ENCODE assay signal across 1 cellular context in the genomic region with DNA sequence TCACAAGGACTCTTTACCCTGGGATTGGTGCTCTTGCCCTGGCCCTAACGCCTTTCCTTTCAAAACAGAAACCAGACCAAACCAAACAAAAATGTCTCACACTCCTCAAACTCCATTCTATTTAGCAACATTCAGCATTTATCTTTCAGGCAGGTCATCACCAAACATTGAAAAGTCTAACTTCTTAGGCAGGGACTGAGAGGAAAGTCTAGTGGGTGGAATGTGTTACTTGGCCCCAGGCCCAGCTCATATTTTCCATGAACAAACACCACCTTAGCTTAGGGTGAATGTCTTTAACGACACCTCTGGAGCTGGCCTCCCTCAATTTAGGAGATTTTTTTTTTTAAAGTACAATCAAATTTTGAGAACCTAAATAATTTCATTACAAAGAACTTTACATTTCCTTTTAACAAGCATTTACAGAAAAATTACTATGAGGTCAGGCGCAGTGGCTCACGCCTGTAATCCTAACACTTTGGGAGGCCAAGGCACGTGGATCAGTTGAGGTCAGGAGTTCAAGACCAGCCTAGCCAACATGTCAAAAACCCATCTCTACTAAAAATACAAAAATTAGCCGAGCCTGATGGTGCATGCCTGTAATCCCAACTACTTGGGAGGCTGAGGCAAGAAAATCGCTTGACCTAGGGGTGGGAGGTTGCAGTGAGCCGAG.
TF ChIP-seq lines count a peak whose summit lies in the region.

No MANE protein-coding gene starts in this region.

TF ChIP-seq in HepG2, 621 proteins besides CTCF, POLR2A, EP300 and RAD21 (continued from another document and continues in another):
- TF ChIP-seq, protein P1, sequence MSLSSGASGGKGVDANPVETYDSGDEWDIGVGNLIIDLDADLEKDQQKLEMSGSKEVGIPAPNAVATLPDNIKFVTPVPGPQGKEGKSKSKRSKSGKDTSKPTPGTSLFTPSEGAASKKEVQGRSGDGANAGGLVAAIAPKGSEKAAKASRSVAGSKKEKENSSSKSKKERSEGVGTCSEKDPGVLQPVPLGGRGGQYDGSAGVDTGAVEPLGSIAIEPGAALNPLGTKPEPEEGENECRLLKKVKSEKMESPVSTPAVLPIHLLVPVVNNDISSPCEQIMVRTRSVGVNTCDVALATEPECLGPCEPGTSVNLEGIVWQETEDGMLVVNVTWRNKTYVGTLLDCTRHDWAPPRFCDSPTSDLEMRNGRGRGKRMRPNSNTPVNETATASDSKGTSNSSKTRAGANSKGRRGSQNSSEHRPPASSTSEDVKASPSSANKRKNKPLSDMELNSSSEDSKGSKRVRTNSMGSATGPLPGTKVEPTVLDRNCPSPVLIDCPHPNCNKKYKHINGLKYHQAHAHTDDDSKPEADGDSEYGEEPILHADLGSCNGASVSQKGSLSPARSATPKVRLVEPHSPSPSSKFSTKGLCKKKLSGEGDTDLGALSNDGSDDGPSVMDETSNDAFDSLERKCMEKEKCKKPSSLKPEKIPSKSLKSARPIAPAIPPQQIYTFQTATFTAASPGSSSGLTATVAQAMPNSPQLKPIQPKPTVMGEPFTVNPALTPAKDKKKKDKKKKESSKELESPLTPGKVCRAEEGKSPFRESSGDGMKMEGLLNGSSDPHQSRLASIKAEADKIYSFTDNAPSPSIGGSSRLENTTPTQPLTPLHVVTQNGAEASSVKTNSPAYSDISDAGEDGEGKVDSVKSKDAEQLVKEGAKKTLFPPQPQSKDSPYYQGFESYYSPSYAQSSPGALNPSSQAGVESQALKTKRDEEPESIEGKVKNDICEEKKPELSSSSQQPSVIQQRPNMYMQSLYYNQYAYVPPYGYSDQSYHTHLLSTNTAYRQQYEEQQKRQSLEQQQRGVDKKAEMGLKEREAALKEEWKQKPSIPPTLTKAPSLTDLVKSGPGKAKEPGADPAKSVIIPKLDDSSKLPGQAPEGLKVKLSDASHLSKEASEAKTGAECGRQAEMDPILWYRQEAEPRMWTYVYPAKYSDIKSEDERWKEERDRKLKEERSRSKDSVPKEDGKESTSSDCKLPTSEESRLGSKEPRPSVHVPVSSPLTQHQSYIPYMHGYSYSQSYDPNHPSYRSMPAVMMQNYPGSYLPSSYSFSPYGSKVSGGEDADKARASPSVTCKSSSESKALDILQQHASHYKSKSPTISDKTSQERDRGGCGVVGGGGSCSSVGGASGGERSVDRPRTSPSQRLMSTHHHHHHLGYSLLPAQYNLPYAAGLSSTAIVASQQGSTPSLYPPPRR (CRISPR knock-in tag; IDR thresholded peaks at IDR 0.05; ENCODE audit: borderline replicate concordance): peak; percentile 40; the same call in 1 of the 2 replicates
- TF ChIP-seq XRCC5 (optimal IDR thresholded peaks at IDR 0.05; ENCODE audit: low read length) (peak; percentile 21), MIER3 (CRISPR knock-in tag; IDR thresholded peaks at IDR 0.05; ENCODE audit: borderline replicate concordance) (0 out of 2 replicates have a peak, but pooled peaks have one; percentile 43), FOXJ3 (CRISPR knock-in tag; IDR thresholded peaks at IDR 0.05; ENCODE audit: borderline replicate concordance) (peak; percentile 47; the same call in 1 of the 2 replicates), RXRB (CRISPR knock-in tag; IDR thresholded peaks at IDR 0.05; ENCODE audit: borderline replicate concordance) (peak; percentile 67), SALL1 (CRISPR knock-in tag; IDR thresholded peaks at IDR 0.05) (peak; percentile 77; the same call in 1 of the 2 replicates), ZFP90 (CRISPR knock-in tag; IDR thresholded peaks at IDR 0.05; ENCODE audit: borderline replicate concordance) (0 out of 2 replicates have a peak, but pooled peaks have one; percentile 38), JUNB (CRISPR knock-in tag; IDR thresholded peaks at IDR 0.05; ENCODE audit: borderline replicate concordance) (no peak), ZNF296 (CRISPR knock-in tag; conservative IDR thresholded peaks at IDR 0.05) (no peak), ZNF724P (CRISPR knock-in tag; IDR thresholded peaks at IDR 0.05; ENCODE audit: borderline replicate concordance) (no peak), CEBPB (IDR thresholded peaks at IDR 0.05; ENCODE audit: borderline replicate concordance, low read depth, low read length) (peak; percentile 55; the same call in 1 of the 2 replicates), HNF4A (CRISPR knock-in tag; IDR thresholded peaks at IDR 0.05) (peak; percentile 70), ZNF768 (CRISPR knock-in tag; IDR thresholded peaks at IDR 0.05) (no peak), NR2F1 (CRISPR knock-in tag; IDR thresholded peaks at IDR 0.05) (0 out of 4 replicates have a peak, but pooled peaks of 1 of the 2 experiments have one; percentile 21), ARNT2 (CRISPR knock-in tag; IDR thresholded peaks at IDR 0.05; ENCODE audit: low read depth) (no peak), NR2F2 (IDR thresholded peaks at IDR 0.05; ENCODE audit: borderline replicate concordance, low read depth) (peak; percentile 71), FOXP1 (IDR thresholded peaks at IDR 0.05) (no peak), FOXP1 (CRISPR knock-in tag; IDR thresholded peaks at IDR 0.05) (peak; percentile 43; the same call in 1 of the 2 replicates), RNF2 (conservative IDR thresholded peaks at IDR 0.05; ENCODE audit: low read depth) (0 out of 2 replicates have a peak, but pooled peaks have one; percentile 16), HDAC2 (CRISPR knock-in tag; IDR thresholded peaks at IDR 0.05) (peak; percentile 59), ZNF331 (CRISPR knock-in tag; IDR thresholded peaks at IDR 0.05) (0 out of 2 replicates have a peak, but pooled peaks have one; percentile 28), MAFK (conservative IDR thresholded peaks at IDR 0.05 in 1 of 2, IDR thresholded peaks at IDR 0.05 in 1 of 2; ENCODE audit: low read length in 2 of 2) (peak; percentile 75 to 93), IRX3 (CRISPR knock-in tag; IDR thresholded peaks at IDR 0.05; ENCODE audit: borderline replicate concordance, low read depth) (no peak), ZMYM3 (CRISPR knock-in tag; IDR thresholded peaks at IDR 0.05) (peak; percentile 37; the same call in 1 of the 2 replicates), NCOR1 (IDR thresholded peaks at IDR 0.05; ENCODE audit: borderline replicate concordance, low read length) (0 out of 2 replicates have a peak, but pooled peaks have one; percentile 30)
- TF ChIP-seq, protein P2, sequence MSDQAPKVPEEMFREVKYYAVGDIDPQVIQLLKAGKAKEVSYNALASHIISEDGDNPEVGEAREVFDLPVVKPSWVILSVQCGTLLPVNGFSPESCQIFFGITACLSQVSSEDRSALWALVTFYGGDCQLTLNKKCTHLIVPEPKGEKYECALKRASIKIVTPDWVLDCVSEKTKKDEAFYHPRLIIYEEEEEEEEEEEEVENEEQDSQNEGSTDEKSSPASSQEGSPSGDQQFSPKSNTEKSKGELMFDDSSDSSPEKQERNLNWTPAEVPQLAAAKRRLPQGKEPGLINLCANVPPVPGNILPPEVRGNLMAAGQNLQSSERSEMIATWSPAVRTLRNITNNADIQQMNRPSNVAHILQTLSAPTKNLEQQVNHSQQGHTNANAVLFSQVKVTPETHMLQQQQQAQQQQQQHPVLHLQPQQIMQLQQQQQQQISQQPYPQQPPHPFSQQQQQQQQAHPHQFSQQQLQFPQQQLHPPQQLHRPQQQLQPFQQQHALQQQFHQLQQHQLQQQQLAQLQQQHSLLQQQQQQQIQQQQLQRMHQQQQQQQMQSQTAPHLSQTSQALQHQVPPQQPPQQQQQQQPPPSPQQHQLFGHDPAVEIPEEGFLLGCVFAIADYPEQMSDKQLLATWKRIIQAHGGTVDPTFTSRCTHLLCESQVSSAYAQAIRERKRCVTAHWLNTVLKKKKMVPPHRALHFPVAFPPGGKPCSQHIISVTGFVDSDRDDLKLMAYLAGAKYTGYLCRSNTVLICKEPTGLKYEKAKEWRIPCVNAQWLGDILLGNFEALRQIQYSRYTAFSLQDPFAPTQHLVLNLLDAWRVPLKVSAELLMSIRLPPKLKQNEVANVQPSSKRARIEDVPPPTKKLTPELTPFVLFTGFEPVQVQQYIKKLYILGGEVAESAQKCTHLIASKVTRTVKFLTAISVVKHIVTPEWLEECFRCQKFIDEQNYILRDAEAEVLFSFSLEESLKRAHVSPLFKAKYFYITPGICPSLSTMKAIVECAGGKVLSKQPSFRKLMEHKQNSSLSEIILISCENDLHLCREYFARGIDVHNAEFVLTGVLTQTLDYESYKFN (CRISPR knock-in tag; conservative IDR thresholded peaks at IDR 0.05): peak; percentile 70; the same call in 1 of the 2 replicates
- TF ChIP-seq, protein P3, sequence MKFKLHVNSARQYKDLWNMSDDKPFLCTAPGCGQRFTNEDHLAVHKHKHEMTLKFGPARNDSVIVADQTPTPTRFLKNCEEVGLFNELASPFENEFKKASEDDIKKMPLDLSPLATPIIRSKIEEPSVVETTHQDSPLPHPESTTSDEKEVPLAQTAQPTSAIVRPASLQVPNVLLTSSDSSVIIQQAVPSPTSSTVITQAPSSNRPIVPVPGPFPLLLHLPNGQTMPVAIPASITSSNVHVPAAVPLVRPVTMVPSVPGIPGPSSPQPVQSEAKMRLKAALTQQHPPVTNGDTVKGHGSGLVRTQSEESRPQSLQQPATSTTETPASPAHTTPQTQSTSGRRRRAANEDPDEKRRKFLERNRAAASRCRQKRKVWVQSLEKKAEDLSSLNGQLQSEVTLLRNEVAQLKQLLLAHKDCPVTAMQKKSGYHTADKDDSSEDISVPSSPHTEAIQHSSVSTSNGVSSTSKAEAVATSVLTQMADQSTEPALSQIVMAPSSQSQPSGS (CRISPR knock-in tag; IDR thresholded peaks at IDR 0.05): peak; percentile 34; the same call in 1 of the 2 replicates
- TF ChIP-seq, protein P4, sequence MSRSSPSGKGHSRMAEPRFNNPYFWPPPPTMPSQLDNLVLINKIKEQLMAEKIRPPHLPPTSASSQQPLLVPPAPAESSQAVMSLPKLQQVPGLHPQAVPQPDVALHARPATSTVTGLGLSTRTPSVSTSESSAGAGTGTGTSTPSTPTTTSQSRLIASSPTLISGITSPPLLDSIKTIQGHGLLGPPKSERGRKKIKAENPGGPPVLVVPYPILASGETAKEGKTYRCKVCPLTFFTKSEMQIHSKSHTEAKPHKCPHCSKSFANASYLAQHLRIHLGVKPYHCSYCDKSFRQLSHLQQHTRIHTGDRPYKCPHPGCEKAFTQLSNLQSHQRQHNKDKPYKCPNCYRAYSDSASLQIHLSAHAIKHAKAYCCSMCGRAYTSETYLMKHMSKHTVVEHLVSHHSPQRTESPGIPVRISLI (CRISPR knock-in tag; IDR thresholded peaks at IDR 0.05; ENCODE audit: borderline replicate concordance): peak; percentile 62; the same call in 1 of the 2 replicates
- TF ChIP-seq, protein P5, sequence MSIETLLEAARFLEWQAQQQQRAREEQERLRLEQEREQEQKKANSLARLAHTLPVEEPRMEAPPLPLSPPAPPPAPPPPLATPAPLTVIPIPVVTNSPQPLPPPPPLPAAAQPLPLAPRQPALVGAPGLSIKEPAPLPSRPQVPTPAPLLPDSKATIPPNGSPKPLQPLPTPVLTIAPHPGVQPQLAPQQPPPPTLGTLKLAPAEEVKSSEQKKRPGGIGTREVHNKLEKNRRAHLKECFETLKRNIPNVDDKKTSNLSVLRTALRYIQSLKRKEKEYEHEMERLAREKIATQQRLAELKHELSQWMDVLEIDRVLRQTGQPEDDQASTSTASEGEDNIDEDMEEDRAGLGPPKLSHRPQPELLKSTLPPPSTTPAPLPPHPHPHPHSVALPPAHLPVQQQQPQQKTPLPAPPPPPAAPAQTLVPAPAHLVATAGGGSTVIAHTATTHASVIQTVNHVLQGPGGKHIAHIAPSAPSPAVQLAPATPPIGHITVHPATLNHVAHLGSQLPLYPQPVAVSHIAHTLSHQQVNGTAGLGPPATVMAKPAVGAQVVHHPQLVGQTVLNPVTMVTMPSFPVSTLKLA (IDR thresholded peaks at IDR 0.05): 0 out of 2 replicates have a peak, but pooled peaks have one; percentile 12
- TF ChIP-seq, protein P6, sequence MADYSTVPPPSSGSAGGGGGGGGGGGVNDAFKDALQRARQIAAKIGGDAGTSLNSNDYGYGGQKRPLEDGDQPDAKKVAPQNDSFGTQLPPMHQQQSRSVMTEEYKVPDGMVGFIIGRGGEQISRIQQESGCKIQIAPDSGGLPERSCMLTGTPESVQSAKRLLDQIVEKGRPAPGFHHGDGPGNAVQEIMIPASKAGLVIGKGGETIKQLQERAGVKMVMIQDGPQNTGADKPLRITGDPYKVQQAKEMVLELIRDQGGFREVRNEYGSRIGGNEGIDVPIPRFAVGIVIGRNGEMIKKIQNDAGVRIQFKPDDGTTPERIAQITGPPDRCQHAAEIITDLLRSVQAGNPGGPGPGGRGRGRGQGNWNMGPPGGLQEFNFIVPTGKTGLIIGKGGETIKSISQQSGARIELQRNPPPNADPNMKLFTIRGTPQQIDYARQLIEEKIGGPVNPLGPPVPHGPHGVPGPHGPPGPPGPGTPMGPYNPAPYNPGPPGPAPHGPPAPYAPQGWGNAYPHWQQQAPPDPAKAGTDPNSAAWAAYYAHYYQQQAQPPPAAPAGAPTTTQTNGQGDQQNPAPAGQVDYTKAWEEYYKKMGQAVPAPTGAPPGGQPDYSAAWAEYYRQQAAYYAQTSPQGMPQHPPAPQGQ (CRISPR knock-in tag; IDR thresholded peaks at IDR 0.05; ENCODE audit: borderline replicate concordance): no peak
- TF ChIP-seq, protein P7, sequence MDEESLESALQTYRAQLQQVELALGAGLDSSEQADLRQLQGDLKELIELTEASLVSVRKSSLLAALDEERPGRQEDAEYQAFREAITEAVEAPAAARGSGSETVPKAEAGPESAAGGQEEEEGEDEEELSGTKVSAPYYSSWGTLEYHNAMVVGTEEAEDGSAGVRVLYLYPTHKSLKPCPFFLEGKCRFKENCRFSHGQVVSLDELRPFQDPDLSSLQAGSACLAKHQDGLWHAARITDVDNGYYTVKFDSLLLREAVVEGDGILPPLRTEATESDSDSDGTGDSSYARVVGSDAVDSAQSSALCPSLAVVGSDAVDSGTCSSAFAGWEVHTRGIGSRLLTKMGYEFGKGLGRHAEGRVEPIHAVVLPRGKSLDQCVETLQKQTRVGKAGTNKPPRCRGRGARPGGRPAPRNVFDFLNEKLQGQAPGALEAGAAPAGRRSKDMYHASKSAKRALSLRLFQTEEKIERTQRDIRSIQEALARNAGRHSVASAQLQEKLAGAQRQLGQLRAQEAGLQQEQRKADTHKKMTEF (CRISPR knock-in tag; IDR thresholded peaks at IDR 0.05): 0 out of 2 replicates have a peak, but pooled peaks have one; percentile 56
- TF ChIP-seq, protein P8, sequence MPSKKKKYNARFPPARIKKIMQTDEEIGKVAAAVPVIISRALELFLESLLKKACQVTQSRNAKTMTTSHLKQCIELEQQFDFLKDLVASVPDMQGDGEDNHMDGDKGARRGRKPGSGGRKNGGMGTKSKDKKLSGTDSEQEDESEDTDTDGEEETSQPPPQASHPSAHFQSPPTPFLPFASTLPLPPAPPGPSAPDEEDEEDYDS (CRISPR knock-in tag; IDR thresholded peaks at IDR 0.05): peak; percentile 31; the same call in 1 of the 2 replicates
- TF ChIP-seq, protein P9, sequence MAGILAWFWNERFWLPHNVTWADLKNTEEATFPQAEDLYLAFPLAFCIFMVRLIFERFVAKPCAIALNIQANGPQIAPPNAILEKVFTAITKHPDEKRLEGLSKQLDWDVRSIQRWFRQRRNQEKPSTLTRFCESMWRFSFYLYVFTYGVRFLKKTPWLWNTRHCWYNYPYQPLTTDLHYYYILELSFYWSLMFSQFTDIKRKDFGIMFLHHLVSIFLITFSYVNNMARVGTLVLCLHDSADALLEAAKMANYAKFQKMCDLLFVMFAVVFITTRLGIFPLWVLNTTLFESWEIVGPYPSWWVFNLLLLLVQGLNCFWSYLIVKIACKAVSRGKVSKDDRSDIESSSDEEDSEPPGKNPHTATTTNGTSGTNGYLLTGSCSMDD (CRISPR knock-in tag; IDR thresholded peaks at IDR 0.05): no peak
